ENCODE assay signal across 8 cellular contexts in the genomic region with DNA sequence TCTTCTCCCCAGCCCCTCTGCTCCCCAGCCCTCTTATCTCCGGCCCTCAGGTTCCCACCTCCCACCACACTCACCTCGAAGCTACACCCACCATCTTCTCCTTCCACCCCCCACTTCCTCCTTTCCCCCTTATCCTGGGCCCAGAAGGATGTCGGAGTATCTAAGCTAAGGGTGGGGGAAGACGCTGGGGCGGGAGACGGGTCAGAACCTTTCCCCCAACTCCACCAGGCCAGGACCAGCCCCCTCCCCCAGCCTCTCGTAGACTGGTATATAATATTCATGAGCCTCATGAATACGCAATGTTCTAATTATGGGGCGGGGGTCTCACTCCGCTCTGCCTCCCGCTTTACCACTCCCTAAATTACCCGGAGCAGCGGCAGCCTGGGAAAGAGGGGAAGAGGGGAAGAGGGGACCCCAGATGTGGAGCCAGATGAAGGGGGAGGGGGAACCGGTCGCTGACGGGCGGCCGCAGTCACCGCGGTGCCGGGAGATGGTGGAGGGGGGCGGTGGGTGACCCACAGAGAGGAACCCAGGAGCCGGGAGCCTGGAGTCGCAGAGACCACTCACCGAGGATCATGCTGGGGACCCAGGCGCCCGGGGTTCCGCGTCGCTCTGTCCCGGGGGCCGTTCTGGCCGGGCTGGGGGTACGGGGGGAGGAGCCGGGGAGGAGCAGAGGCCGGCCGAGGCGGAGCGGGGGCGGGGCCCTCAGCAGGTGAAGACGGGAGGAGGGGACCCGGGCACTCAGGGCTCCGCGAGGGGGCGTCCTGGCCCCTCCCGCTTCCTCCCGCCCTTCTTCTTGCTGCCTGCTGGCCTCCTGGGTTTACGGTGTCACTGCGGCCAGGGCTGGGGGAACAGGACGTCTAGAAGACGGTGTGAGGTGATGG. TPM values are rescaled to one million over a fixed set of nuclear protein-coding genes. Genes with fewer than 3 reads are reported as not detected.
DNase-seq lines count a peak whose midpoint lies in the region; ATAC-seq, FAIRE-seq and TF ChIP-seq lines count a peak whose summit lies in the region.

No MANE protein-coding gene starts in this region.

- SMC1A ChIA-PET in GM12878 (lab: Charles Lee; ENCODE audit: uncharacterized antibody, unreplicated experiment), result no interaction called here

- WGBS in GM12878 (ENCODE audit: insufficient coverage, insufficient replicate concordance, low lambda C conversion rate, missing lambda C conversion rate), result 5% methylated on average over 23 of the region's 51 CpGs

- TSS peak; percentile 60 for BruUV-seq in GM12878 (replicated peaks; lab: Mats Ljungman, UMichigan)

- in situ Hi-C loops in GM13976 (cut with MboI; ENCODE audit: low sequenced_read_pairs, unreplicated experiment) (no loop called here), GM12878 (cut with MboI) (no loop called here)

- CTCF ChIA-PET in GM12878 (lab: Yijun Ruan, JAX), result interaction anchor here (0.6 to 4.1 kb wide), 6 partner anchors 9 to 385 kb away, joined by 3 to 58 read pairs (median 6); no protein-coding TSS in a partner anchor

- DNase-seq in GM13976 (ENCODE audit: low spot score) (peak; percentile 91), T-helper 22 cell (ENCODE audit: low read depth) (peak; percentile 63), GM12878 (ENCODE audit: low read depth, low spot score) (no peak), foreskin melanocyte (no peak), dedifferentiated amniotic fluid mesenchymal stem cell (ENCODE audit: extremely low spot score) (no peak)
- DNase-seq in stimulated activated CD8-positive, alpha-beta memory T cell treated with anti-CD3 and anti-CD28 coated beads, Interleukin-15, amount 100 ng/mL, for 24 hours (ENCODE audit: low read depth), result peak; percentile 41

- TF ChIP-seq EP300 in GM12878 (IDR thresholded peaks at IDR 0.05; ENCODE audit: borderline replicate concordance in 1 of 2, control insufficient read depth in 1 of 2, low read depth in 2 of 2, low read length in 2 of 2), result no peak

- no peak for FAIRE-seq in GM12878 (lab: Jason Lieb, UNC)

- POLR2A ChIA-PET in GM12878 (lab: Charles Lee), result interaction anchor here (0.6 kb wide), 1 partner anchor 140 kb away, joined by 3 read pairs; no protein-coding TSS in a partner anchor

- H4K20me1 ChIP-seq in GM12878 (ENCODE audit: control insufficient read depth, insufficient read depth), result no peaks in the 10 kb centered on the region

- H3K79me2 ChIP-seq in GM12878 (ENCODE audit: control insufficient read depth, insufficient read depth, low read length), result no peaks in the 10 kb centered on the region

- H3K4me1 ChIP-seq in GM12878 (ENCODE audit: control insufficient read depth, insufficient read depth, low read length), result no peaks in the 10 kb centered on the region

- peak overlapping the region; percentile 78 for H3K4me2 ChIP-seq in GM12878 (ENCODE audit: control insufficient read depth, insufficient read depth)

- peak; percentile 87 for ATAC-seq in GM12878

- TF ChIP-seq CTCF in GM13976 (IDR thresholded peaks at IDR 0.05; ENCODE audit: borderline replicate concordance, control extremely low read depth, extremely low read depth, insufficient read depth, missing control alignments), result peak; percentile 31
- TF ChIP-seq CTCF in LNCAP (IDR thresholded peaks at IDR 0.05), result peak; percentile 23; the same call in 1 of the 2 replicates
- peak; percentile 31 to 51 (median 37); a peak in 5 of 6 replicates for TF ChIP-seq CTCF in GM12878 (IDR thresholded peaks at IDR 0.05 in 2 of 3, conservative IDR thresholded peaks at IDR 0.05 in 1 of 3; ENCODE audit: control insufficient read depth in 2 of 3, extremely low read depth in 1 of 3, insufficient read depth in 1 of 3, low read depth in 3 of 3, low read length in 3 of 3)

- no peak for TF ChIP-seq RAD21 in GM12878 (IDR thresholded peaks at IDR 0.05; ENCODE audit: insufficient read depth, low read depth, low read length)

- H3K27ac ChIP-seq in GM12878 (ENCODE audit: control insufficient read depth, insufficient read depth) (no peak overlapping the region), layer of hippocampus (ENCODE audit: low read depth, low read length) (peak overlapping the region; percentile 46)

- intact Hi-C loops in GM12878 (cut with micrococcal nuclease; ENCODE audit: unreplicated experiment), result no loop called here

- H2AFZ ChIP-seq in GM12878 (ENCODE audit: control insufficient read depth, low read depth, low read length), result peak overlapping the region; percentile 68

- peak overlapping the region; percentile 82 for H3K4me3 ChIP-seq in GM12878

- no peaks in the 10 kb centered on the region for H3K36me3 ChIP-seq in GM12878 (ENCODE audit: control insufficient read depth in 2 of 2, insufficient read depth in 2 of 2, low read length in 1 of 2)

- no peak for TF ChIP-seq POLR2A in GM12878 (IDR thresholded peaks at IDR 0.05; ENCODE audit: low read depth, low read length)

- H3K27me3 ChIP-seq in GM12878 (replicated peaks in 1 of 2; ENCODE audit: control insufficient read depth in 2 of 2, insufficient read depth in 2 of 2, low read length in 1 of 2), result no peaks in the 10 kb centered on the region
- no peaks in the 10 kb centered on the region for H3K27me3 ChIP-seq in layer of hippocampus (ENCODE audit: control insufficient read depth, insufficient read depth, low read length)

- H3K9me3 ChIP-seq in GM12878 (replicated peaks; ENCODE audit: control insufficient read depth, insufficient read depth, low read length), result no peaks in the 10 kb centered on the region

- RAD21 ChIA-PET in GM12878 (lab: Charles Lee; ENCODE audit: unreplicated experiment), result no interaction called here

- H3K9ac ChIP-seq in GM12878 (ENCODE audit: control insufficient read depth, insufficient read depth, low read length), result peak overlapping the region; percentile 54; the same call in 1 of the 2 replicates

TF ChIP-seq in GM12878, 131 proteins besides CTCF, POLR2A, EP300 and RAD21 (continues in another document):
- peak; percentile 21; the same call in 1 of the 2 replicates for TF ChIP-seq SPI1 (IDR thresholded peaks at IDR 0.05; ENCODE audit: borderline replicate concordance, insufficient read depth, low read depth, low read length)

RNA-seq across cellular contexts. Expression of gene ZNF385A, which starts 6.4 kb away (rescaled TPM):
- total RNA-seq in GM12878 (2013; cell fraction: nucleolus; rRNA removed), result 0.67 TPM in 1 of 2 replicates, not detected in the other
- total RNA-seq in GM12878 (2014; rRNA removed) (1.8 and 1.9 TPM in 2 replicates), GM12878 (2014; rRNA removed; fragmentation: Illumina TruSeq; extraction: Trizol) (1.2 and 1.3 TPM in 2 replicates), GM12878 (2021) (23.3 and 23.5 TPM in 2 replicates)
- 2.4 TPM for polyA plus RNA-seq in GM12878 (2011; ENCODE audit: low read depth)
- polyA plus RNA-seq in GM12878 (2011; rRNA removed) (0.24 and 2.0 TPM in 2 replicates), GM12878 (2014; fragmentation: Illumina TruSeq; extraction: Trizol) (4.6 and 10.4 TPM in 2 replicates), GM12878 (2014; fragmentation: Nextera tagmentation; extraction: Ambion mirVana) (under 1 TPM; 0.26 to 0.62 TPM), GM12878 (2014; rRNA removed) (7.7 and 10.8 TPM in 2 replicates), GM12878 (2016; fragmentation: Nextera tagmentation; extraction: Ambion mirVana) (10 to 100 TPM; 24.6 to 26.1 TPM)
- 3.3 and 4.0 TPM in 2 replicates for polyA plus RNA-seq in GM12878 (2011; cell fraction: cytosol; rRNA removed)
- polyA plus RNA-seq in GM12878 (2011; cell fraction: nucleus; rRNA removed), result 3.3 and 4.9 TPM in 2 replicates
- polyA plus RNA-seq in GM12878 (2012), result 7.4 and 9.2 TPM in 2 replicates
- 1.5 and 1.9 TPM in 2 replicates for polyA minus RNA-seq in GM12878 (2011; rRNA and poly(A)+ RNA removed)
- polyA minus RNA-seq in GM12878 (2011; cell fraction: cytosol; rRNA and poly(A)+ RNA removed), result 3.4 and 4.4 TPM in 2 replicates
- polyA minus RNA-seq in GM12878 (2011; cell fraction: nucleus; rRNA and poly(A)+ RNA removed), result 0.85 and 1.1 TPM in 2 replicates

RNA-seq across cellular contexts. Expression of gene GPR84, which starts 26.6 kb away (rescaled TPM):
- total RNA-seq in GM12878 (2013; cell fraction: nucleolus; rRNA removed), result 0.48 and 1.2 TPM in 2 replicates
- 2.4 and 3.4 TPM in 2 replicates for total RNA-seq in GM12878 (2014; rRNA removed)
- total RNA-seq in GM12878 (2014; rRNA removed; fragmentation: Illumina TruSeq; extraction: Trizol), result 1.9 and 2.0 TPM in 2 replicates
- 3.7 and 4.0 TPM in 2 replicates for total RNA-seq in GM12878 (2021)
- 0.30 TPM for polyA plus RNA-seq in GM12878 (2011; ENCODE audit: low read depth)
- polyA plus RNA-seq in GM12878 (2011; rRNA removed), result 0.12 and 0.37 TPM in 2 replicates
- 0.48 and 0.65 TPM in 2 replicates for polyA plus RNA-seq in GM12878 (2011; cell fraction: cytosol; rRNA removed)
- polyA plus RNA-seq in GM12878 (2011; cell fraction: nucleus; rRNA removed), result 2.1 and 2.3 TPM in 2 replicates
- 0.56 and 0.58 TPM in 2 replicates for polyA plus RNA-seq in GM12878 (2012)
- polyA plus RNA-seq in GM12878 (2014; fragmentation: Illumina TruSeq; extraction: Trizol), result 1.6 and 4.1 TPM in 2 replicates
- polyA plus RNA-seq in GM12878 (2014; fragmentation: Nextera tagmentation; extraction: Ambion mirVana), result 1 to 10 TPM; 2.1 to 4.7 TPM
- 2.4 and 3.2 TPM in 2 replicates for polyA plus RNA-seq in GM12878 (2014; rRNA removed)
- polyA plus RNA-seq in GM12878 (2016; fragmentation: Nextera tagmentation; extraction: Ambion mirVana), result 1 to 10 TPM; 2.7 to 4.0 TPM
- 1.2 and 1.4 TPM in 2 replicates for polyA minus RNA-seq in GM12878 (2011; rRNA and poly(A)+ RNA removed)
- polyA minus RNA-seq in GM12878 (2011; cell fraction: cytosol; rRNA and poly(A)+ RNA removed), result not detected in 2 replicates
- polyA minus RNA-seq in GM12878 (2011; cell fraction: nucleus; rRNA and poly(A)+ RNA removed), result 1.5 and 1.6 TPM in 2 replicates

RNA-seq across cellular contexts. Expression of gene ITGA5, which starts 28.2 kb away (rescaled TPM):
- total RNA-seq in GM12878 (2013; cell fraction: nucleolus; rRNA removed), result 7.6 and 13.2 TPM in 2 replicates
- total RNA-seq in GM12878 (2014; rRNA removed) (0.73 and 0.98 TPM in 2 replicates), GM12878 (2014; rRNA removed; fragmentation: Illumina TruSeq; extraction: Trizol) (0.41 and 0.58 TPM in 2 replicates), GM12878 (2021) (1.2 and 1.5 TPM in 2 replicates)
- 1.2 TPM for polyA plus RNA-seq in GM12878 (2011; ENCODE audit: low read depth)
- polyA plus RNA-seq in GM12878 (2011; rRNA removed) (13.9 and 22.5 TPM in 2 replicates), GM12878 (2014; fragmentation: Illumina TruSeq; extraction: Trizol) (0.90 and 1.3 TPM in 2 replicates), GM12878 (2014; fragmentation: Nextera tagmentation; extraction: Ambion mirVana) (under 1 TPM; 0.15 to 0.31 TPM), GM12878 (2014; rRNA removed) (0.49 and 0.64 TPM in 2 replicates), GM12878 (2016; fragmentation: Nextera tagmentation; extraction: Ambion mirVana) (under 1 TPM; 0.23 to 0.35 TPM)
- 18.0 and 19.9 TPM in 2 replicates for polyA plus RNA-seq in GM12878 (2011; cell fraction: cytosol; rRNA removed)
- 79.1 and 138 TPM in 2 replicates for polyA plus RNA-seq in GM12878 (2011; cell fraction: nucleus; rRNA removed)
- polyA plus RNA-seq in GM12878 (2012), result 1.0 and 2.1 TPM in 2 replicates
- 35.0 and 45.0 TPM in 2 replicates for polyA minus RNA-seq in GM12878 (2011; rRNA and poly(A)+ RNA removed)
- 12.2 TPM in 2 replicates for polyA minus RNA-seq in GM12878 (2011; cell fraction: cytosol; rRNA and poly(A)+ RNA removed)
- 51.4 and 65.2 TPM in 2 replicates for polyA minus RNA-seq in GM12878 (2011; cell fraction: nucleus; rRNA and poly(A)+ RNA removed)

Comparison
In these comparisons a context has a peak if more than half of its experiments do, and no peak if none do; other contexts are left out.
1. DNase-seq: peak in GM13976 (single experiment), T-helper 22 cell (single experiment) and stimulated activated CD8-positive, alpha-beta memory T cell treated with anti-CD3 and anti-CD28 coated beads, Interleukin-15, amount 100 ng/mL, for 24 hours (single experiment); none in GM12878 (single experiment), foreskin melanocyte (single experiment) and dedifferentiated amniotic fluid mesenchymal stem cell (single experiment).
2. Peak in every context shown above with its lines, with median percentiles within 50 percentile points of each other: CTCF ChIP-seq.